Comparison of ENCODE assay signal across 9 cellular contexts in the genomic region with DNA sequence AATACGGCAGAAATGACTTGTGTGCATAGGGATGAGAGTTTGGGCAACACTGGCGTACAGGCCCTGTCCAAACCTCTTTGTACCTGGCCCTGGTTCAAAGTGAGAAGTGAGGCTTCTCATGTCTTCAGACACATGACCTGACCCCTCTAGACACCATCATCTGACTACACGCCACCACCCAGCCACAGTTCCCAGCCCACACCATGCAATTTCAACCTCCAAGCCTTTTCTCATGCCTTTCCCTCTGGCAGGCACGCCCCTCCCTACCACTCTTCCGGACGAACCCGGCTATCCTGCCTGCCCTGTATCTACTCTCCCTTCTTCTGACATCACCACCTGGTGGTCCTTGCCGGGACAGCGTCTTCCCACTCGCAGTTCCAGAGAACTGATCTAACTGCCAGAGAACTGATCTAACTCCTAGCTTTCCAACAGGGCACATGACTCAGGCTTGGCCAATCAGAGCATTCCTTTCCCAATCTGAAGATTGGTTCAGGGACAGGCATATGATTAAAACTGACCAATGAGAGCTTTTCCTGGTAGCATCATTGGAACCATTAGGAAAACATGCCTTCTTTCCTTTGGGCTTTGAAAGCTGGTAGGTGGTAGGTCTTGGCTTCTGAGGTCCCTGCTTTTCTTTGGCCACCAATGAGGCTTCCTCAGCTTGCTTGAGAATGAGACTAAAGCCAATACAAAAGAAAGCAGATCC. TPM values are rescaled to one million over a fixed set of nuclear protein-coding genes. Genes with fewer than 3 reads are reported as not detected.
DNase-seq lines count a peak whose midpoint lies in the region; ATAC-seq and TF ChIP-seq lines count a peak whose summit lies in the region.
"Had no signal": no experiment of that assay in that cellular context is flagged by ENCODE, and none has a peak within 500 bp of the region (broad histone marks: within the 10 kb centered on the region; RNA-seq: fewer than 3 reads in every experiment).

No MANE protein-coding gene starts in this region.

- H3K4me2 ChIP-seq in fibroblast of lung (ENCODE audit: extremely low read depth, insufficient read depth, low read length), result peak overlapping the region; percentile 32

- H2AFZ ChIP-seq in fibroblast of lung (ENCODE audit: low read length), result peak overlapping the region; percentile 24

- H3K27ac Mint-ChIP-seq in activated CD8-positive, alpha-beta T cell treated with anti-CD3 and anti-CD28 coated beads, Interleukin-2, amount 10 ng/mL, durations not matched to agents 7 days and 5 days, result no peak overlapping the region
- H3K27ac Mint-ChIP-seq in naive thymus-derived CD8-positive, alpha-beta T cell, result no peak overlapping the region

- ATAC-seq in HG03039 (IDR thresholded peaks at IDR 0.05; ENCODE audit: unreplicated experiment) (peak; percentile 45), upper lobe of right lung (peak; percentile 89)
- ATAC-seq in activated CD8-positive, alpha-beta T cell treated with anti-CD3 and anti-CD28 coated beads, Interleukin-2, amount 10 ng/mL, durations not matched to agents 7 days and 5 days, result peak; percentile 47
- ATAC-seq in naive thymus-derived CD8-positive, alpha-beta T cell, result peak; percentile 24 to 39

- H3K9me3 Mint-ChIP-seq in activated CD8-positive, alpha-beta T cell treated with anti-CD3 and anti-CD28 coated beads, Interleukin-2, amount 10 ng/mL, durations not matched to agents 7 days and 5 days (ENCODE audit: insufficient read depth), result peaks cover 9% of the 10 kb centered on the region
- peaks cover 0 to 3% (median 0%) of the 10 kb centered on the region in 9 donors for H3K9me3 Mint-ChIP-seq in naive thymus-derived CD8-positive, alpha-beta T cell

- H3K4me1 Mint-ChIP-seq in activated CD8-positive, alpha-beta T cell treated with anti-CD3 and anti-CD28 coated beads, Interleukin-2, amount 10 ng/mL, durations not matched to agents 7 days and 5 days (ENCODE audit: low read depth), result peaks cover 45% of the 10 kb centered on the region
- H3K4me1 Mint-ChIP-seq in naive thymus-derived CD8-positive, alpha-beta T cell, result peaks cover 24 to 51% (median 37%) of the 10 kb centered on the region in 4 donors

- no peak overlapping the region for H3K27ac ChIP-seq in fibroblast of lung (ENCODE audit: insufficient read depth, low read length)
- peak overlapping the region; percentile 19 for H3K27ac ChIP-seq in upper lobe of right lung
- H3K27ac ChIP-seq: SK-N-MC had no signal

- H4K20me1 ChIP-seq in fibroblast of lung (ENCODE audit: control insufficient read depth, extremely low read depth, insufficient read depth, low read length), result no peaks in the 10 kb centered on the region

- H3K9ac ChIP-seq in fibroblast of lung (ENCODE audit: insufficient read depth, low read length), result no peak overlapping the region

- no peaks in the 10 kb centered on the region for H3K27me3 Mint-ChIP-seq in activated CD8-positive, alpha-beta T cell treated with anti-CD3 and anti-CD28 coated beads, Interleukin-2, amount 10 ng/mL, durations not matched to agents 7 days and 5 days (ENCODE audit: low read depth)
- no peaks in the 10 kb centered on the region for H3K27me3 Mint-ChIP-seq in naive thymus-derived CD8-positive, alpha-beta T cell

- DNase-seq in AG08395 (ENCODE audit: low spot score) (peak; percentile 84), GM13976 (ENCODE audit: low spot score) (peak; percentile 76), NCI-H524 (lab: John Stamatoyannopoulos, UW) (peak; percentile 92 to 96), fibroblast of lung (ENCODE audit: low read depth in 2 of 2) (peak; percentile 77 to 81), upper lobe of right lung (peak; percentile 79)
- DNase-seq in activated CD8-positive, alpha-beta T cell treated with anti-CD3 and anti-CD28 coated beads, Interleukin-2, amount 10 ng/mL, durations not matched to agents 7 days and 5 days, result peak; percentile 61
- peak in 5 of 10 donors; percentile 23 to 43 (median 38) for DNase-seq in naive thymus-derived CD8-positive, alpha-beta T cell

- H3K27me3 ChIP-seq in fibroblast of lung (ENCODE audit: control insufficient read depth, insufficient read depth, low read length), result peaks cover 5% of the 10 kb centered on the region
- no peaks in the 10 kb centered on the region for H3K27me3 ChIP-seq in upper lobe of right lung

- peaks cover 16% of the 10 kb centered on the region for H3K36me3 Mint-ChIP-seq in activated CD8-positive, alpha-beta T cell treated with anti-CD3 and anti-CD28 coated beads, Interleukin-2, amount 10 ng/mL, durations not matched to agents 7 days and 5 days (ENCODE audit: low read depth)
- no peaks in the 10 kb centered on the region for H3K36me3 Mint-ChIP-seq in naive thymus-derived CD8-positive, alpha-beta T cell

- intact Hi-C loops in upper lobe of right lung (cut with DNase I), result loop anchor here (5.0 to 10.0 kb wide), 2 partner anchors 80 to 198 kb away; no protein-coding TSS in a partner anchor

- no peaks in the 10 kb centered on the region for H3K79me2 ChIP-seq in fibroblast of lung (ENCODE audit: control insufficient read depth, insufficient read depth, low read length)

- H3K4me3 ChIP-seq in fibroblast of lung (replicated peaks in 1 of 4; ENCODE audit: control extremely low read depth in 1 of 4, insufficient read depth in 1 of 4, low read depth in 3 of 4, low read length in 4 of 4) (no peak overlapping the region), upper lobe of right lung (no peak overlapping the region)
- H3K4me3 ChIP-seq: SK-N-MC had no signal

- H3K9me3 ChIP-seq in fibroblast of lung (ENCODE audit: control insufficient read depth, insufficient read depth, low read depth, low read length) (no peaks in the 10 kb centered on the region), upper lobe of right lung (no peaks in the 10 kb centered on the region)

- H3K36me3 ChIP-seq in fibroblast of lung (ENCODE audit: control insufficient read depth, insufficient read depth, low read length), result no peaks in the 10 kb centered on the region
- no peaks in the 10 kb centered on the region for H3K36me3 ChIP-seq in upper lobe of right lung

- CTCF ChIA-PET in activated CD8-positive, alpha-beta T cell treated with anti-CD3 and anti-CD28 coated beads, Interleukin-2, amount 10 ng/mL, durations not matched to agents 7 days and 5 days (lab: Charles Lee), result interaction anchor here (0.6 to 6.0 kb wide), 18 partner anchors 7 to 204 kb away, joined by 3 to 84 read pairs (median 4); partner anchors contain the start of gene IL21R

- POLR2A ChIA-PET in activated CD8-positive, alpha-beta T cell treated with anti-CD3 and anti-CD28 coated beads, Interleukin-2, amount 10 ng/mL, durations not matched to agents 7 days and 5 days (lab: Charles Lee), result interaction anchor here (0.6 to 8.4 kb wide), 7 partner anchors 7 to 171 kb away, joined by 3 to 100 read pairs (median 3); partner anchors contain the start of genes IL21R and KDM8
- POLR2A ChIA-PET in naive thymus-derived CD8-positive, alpha-beta T cell (lab: Charles Lee), result interaction anchor here (0.6 to 16.0 kb wide), 6 partner anchors 8 to 140 kb away, joined by 3 to 160 read pairs (median 16); partner anchors contain the start of gene IL21R

- H3K4me3 Mint-ChIP-seq in activated CD8-positive, alpha-beta T cell treated with anti-CD3 and anti-CD28 coated beads, Interleukin-2, amount 10 ng/mL, durations not matched to agents 7 days and 5 days, result no peak overlapping the region
- H3K4me3 Mint-ChIP-seq in naive thymus-derived CD8-positive, alpha-beta T cell, result no peak overlapping the region

- in situ Hi-C loops in GM13976 (cut with MboI; ENCODE audit: low sequenced_read_pairs, unreplicated experiment), result loop anchor here (10.0 kb wide), 2 partner anchors 80 to 200 kb away; no protein-coding TSS in a partner anchor

- TF ChIP-seq CTCF in GM13976 (IDR thresholded peaks at IDR 0.05; ENCODE audit: borderline replicate concordance, control extremely low read depth, extremely low read depth, insufficient read depth, missing control alignments) (no peak), fibroblast of lung (conservative IDR thresholded peaks at IDR 0.05 in 1 of 2, IDR thresholded peaks at IDR 0.05 in 1 of 2; ENCODE audit: low read depth in 1 of 2, low read length in 2 of 2) (peak; percentile 55 to 66), upper lobe of right lung (IDR thresholded peaks at IDR 0.05) (peak; percentile 48)

- H3K4me1 ChIP-seq in fibroblast of lung (ENCODE audit: control insufficient read depth, extremely low read depth, insufficient read depth, low read length) (peaks cover under 1% of the 10 kb centered on the region), upper lobe of right lung (peaks cover 12% of the 10 kb centered on the region)

RNA-seq across cellular contexts. Expression of gene IL21R, which starts 27.0 kb away (rescaled TPM):
- total RNA-seq in activated CD8-positive, alpha-beta T cell treated with anti-CD3 and anti-CD28 coated beads, Interleukin-2, amount 10 ng/mL, durations not matched to agents 7 days and 5 days, result 10 to 100 TPM; 23.5 to 24.2 TPM
- total RNA-seq in fibroblast of lung (1.8 and 7.4 TPM in 2 replicates), upper lobe of right lung (3.9 TPM)
- 0.87 and 0.95 TPM in 2 replicates for polyA plus RNA-seq in fibroblast of lung
- polyA plus RNA-seq in fibroblast of lung (2012), result 0.86 and 1.7 TPM in 2 replicates
- 1.5 and 4.9 TPM in 2 replicates for polyA minus RNA-seq in fibroblast of lung (ENCODE audit: low replicate concordance)
- 10 to 100 TPM; 29.3 to 29.4 TPM for total RNA-seq in naive thymus-derived CD8-positive, alpha-beta T cell
- polyA plus RNA-seq in naive thymus-derived CD8-positive, alpha-beta T cell, result 10 to 100 TPM; 26.5 to 47.1 (median 33.9) TPM

Comparison
In these comparisons a context has a peak if more than half of its experiments do, and no peak if none do; other contexts are left out.
1. ATAC-seq: peak in every context shown above with its lines; median percentile 89 in upper lobe of right lung; 47 in activated CD8-positive, alpha-beta T cell treated with anti-CD3 and anti-CD28 coated beads, Interleukin-2, amount 10 ng/mL, durations not matched to agents 7 days and 5 days; 45 in HG03039; 32 in naive thymus-derived CD8-positive, alpha-beta T cell.